Comparison of ENCODE assay signal across 33 cellular contexts in the genomic region with DNA sequence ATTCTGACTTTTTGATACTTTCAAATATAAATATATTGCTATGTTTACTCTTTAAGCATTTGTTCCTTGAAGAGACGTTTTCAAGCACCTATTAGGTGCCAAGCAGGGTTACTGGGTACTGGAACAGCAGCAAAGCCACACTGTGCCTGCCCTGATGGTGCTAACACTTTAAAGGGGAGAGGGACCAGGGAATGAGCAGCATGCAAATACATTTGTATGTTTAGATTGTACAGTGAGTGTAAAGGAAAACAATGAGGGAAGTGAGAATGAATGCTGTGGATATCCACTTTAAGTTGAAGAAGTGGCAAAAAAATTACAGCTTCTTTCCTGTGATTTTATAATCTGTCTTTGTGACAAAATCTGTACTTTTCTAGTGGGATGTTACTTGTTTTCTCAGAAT.
"Had no signal": no experiment of that assay in that cellular context is flagged by ENCODE, and none has a peak within 500 bp of the region (broad histone marks: within the 10 kb centered on the region; RNA-seq: fewer than 3 reads in every experiment).

No MANE protein-coding gene starts in this region.

- H3K36me3 ChIP-seq: adrenal gland, Peyer's patch had no signal

- ATAC-seq: activated naive CD4-positive, alpha-beta T cell treated with anti-CD3 and anti-CD28 coated beads, Interleukin-2, amount 50 U/mL, for 72 hours; activated T-cell treated with anti-CD3 and anti-CD28 coated beads, Interleukin-2, amount 50 U/mL, for 4 hours; PC-3; Right ventricle myocardium inferior; SK-N-SH treated with all-trans-retinoic acid at 6 μM for 48 hours; T-cell had no signal

- H3K27me3 ChIP-seq: adrenal gland, Peyer's patch had no signal

- H3K27ac ChIP-seq: adrenal gland, Peyer's patch, RWPE1, VCaP had no signal

- H3K4me3 ChIP-seq: adrenal gland, Peyer's patch had no signal

- DNase-seq: activated B cell treated with CpG ODN at 0.5 μM for 24 hours; activated CD4-positive, alpha-beta memory T cell treated with anti-CD3 and anti-CD28 coated beads for 36 hours; activated CD4-positive, alpha-beta T cell treated with anti-CD3 and anti-CD28 coated beads for 4 hours; activated CD4-positive, alpha-beta T cell treated with anti-CD3 and anti-CD28 coated beads, Interleukin-2, amount 50 U/mL, for 1 hour; activated CD4-positive, CD25-positive, alpha-beta regulatory T cell treated with anti-CD3 and anti-CD28 coated beads, Interleukin-2, amount 50 U/mL, for 72 hours; activated CD8-positive, alpha-beta memory T cell treated with anti-CD3 and anti-CD28 coated beads, Interleukin-2, amount 50 U/mL, for 4 hours; activated gamma-delta T cell treated with Interleukin-2 at 50 U/mL for 16 hours; activated naive CD4-positive, alpha-beta T cell treated with anti-CD3 and anti-CD28 coated beads for 36 hours; activated T-cell treated with anti-CD3 and anti-CD28 coated beads for 4 hours; activated T-cell treated with anti-CD3 and anti-CD28 coated beads, Interleukin-2, amount 50 U/mL, for 4 hours; adrenal gland; caudate nucleus; cerebellar nuclear complex; Kasumi-1; NCI-H1092 treated with DMSO at 0.1 percent for 48 hours; NCI-H146; NCI-H187; NCI-H2029 treated with DMSO at 0.1 percent for 48 hours; NCI-H2107; NCI-H2171; NCI-H524; NK-92 treated with Interleukin-12 subunit alpha and Interleukin-12 subunit beta, amount 100 ng/mL, for 24 hours; PC-3; Peyer's patch; SIG-M5; T-cell; T-helper 2 cell; T-helper 9 cell had no signal

- H3K4me1 ChIP-seq: adrenal gland, Peyer's patch had no signal

- H3K9me3 ChIP-seq: adrenal gland, Peyer's patch had no signal
